27 cellular contexts compared by ENCODE assay signal in the genomic region with DNA sequence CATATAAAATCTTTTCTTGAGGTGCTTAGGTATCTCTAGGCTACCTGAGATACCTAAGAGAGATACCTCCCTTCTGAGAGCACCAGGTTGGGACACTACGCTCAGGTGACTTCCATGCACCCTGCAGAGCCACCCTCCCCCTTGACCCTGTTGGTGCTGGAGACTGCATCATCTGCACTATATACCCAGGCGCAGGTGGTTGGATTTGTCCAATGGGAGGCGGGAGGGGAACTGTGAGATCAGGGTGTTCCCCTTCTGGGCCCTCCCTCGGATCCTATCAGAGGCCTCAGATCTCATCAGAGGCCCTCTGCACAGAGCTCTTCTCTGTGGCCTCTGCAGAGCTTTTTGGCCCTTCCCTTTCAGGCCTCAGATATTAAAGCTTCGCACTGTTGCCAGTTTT.
"Had no signal": no experiment of that assay in that cellular context is flagged by ENCODE, and none has a peak within 500 bp of the region (broad histone marks: within the 10 kb centered on the region; RNA-seq: fewer than 3 reads in every experiment).

No MANE protein-coding gene starts in this region.

- H3K27me3 ChIP-seq: colonic mucosa, esophagus squamous epithelium, gastrocnemius medialis, heart right ventricle had no signal

- ATAC-seq: effector memory CD8-positive, alpha-beta T cell; esophagus mucosa; heart right ventricle; left colon; left lobe of liver; left ventricle myocardium superior; lower lobe of right lung; mucosa of descending colon had no signal

- H3K4me1 ChIP-seq: colonic mucosa had no signal

- H3K36me3 ChIP-seq: colonic mucosa, esophagus squamous epithelium, gastrocnemius medialis, heart right ventricle, lower lobe of right lung had no signal

- H3K9me3 ChIP-seq: colonic mucosa, esophagus squamous epithelium, gastrocnemius medialis, heart right ventricle, lower lobe of right lung, mucosa of descending colon had no signal

- H3K4me3 ChIP-seq: colonic mucosa, esophagus squamous epithelium, gastrocnemius medialis, heart right ventricle, lower lobe of right lung, mucosa of descending colon had no signal

- DNase-seq: colonic mucosa; cortex of kidney; effector CD8-positive, alpha-beta T cell; effector memory CD8-positive, alpha-beta T cell; endodermal cell; erythroblast; esophagus squamous epithelium; foreskin fibroblast; foreskin melanocyte; glutamatergic neuron; head of caudate nucleus; heart right ventricle; hippocampal formation; kidney glomerular epithelial cell; left colon; lower lobe of right lung; mesenchymal stem cell; mucosa of descending colon; naive B cell had no signal

- H3K27ac ChIP-seq: colonic mucosa, epithelial cell of prostate, esophagus squamous epithelium, heart right ventricle, lower lobe of right lung had no signal

- FAIRE-seq: endometrium, islet of Langerhans, keratinocyte had no signal
